ENCODE assay signal across 8 cellular contexts in genomic region chr22:29837780-29838598, GRCh38. TPM values are rescaled to one million over a fixed set of nuclear protein-coding genes. Genes with fewer than 3 reads are reported as not detected.
DNase-seq lines count a peak whose midpoint lies in the region; ATAC-seq, FAIRE-seq and TF ChIP-seq lines count a peak whose summit lies in the region.

TSS of gene ASCC2 (minus strand) at chr22:29838274. CDS start at chr22:29832325, 5,949 bp downstream.

- peak; percentile 95 for FAIRE-seq in GM12892 (lab: Jason Lieb, UNC)

- H3K27me3 ChIP-seq in heart left ventricle, result no peaks in the 10 kb centered on the region

- DNase-seq in GM12892 (ENCODE audit: insufficient read length) (peak; percentile 90), NCI-H146 (lab: John Stamatoyannopoulos, UW) (peak; percentile 97), T-helper 1 cell (peak; percentile 98 to 99 (median 99)), amniotic epithelial cell (ENCODE audit: low read depth) (peak; percentile 96), heart left ventricle (peak; percentile 99 to 100 (median 99)), pons (ENCODE audit: low spot score) (peak; percentile 97), type B pancreatic cell (ENCODE audit: extremely low spot score, unreplicated experiment) (peak; percentile 98)

- peak within 1 kb of the TSS; percentile 56 to 94 (median 80) for H3K27ac ChIP-seq in heart left ventricle

- no peaks in the 10 kb centered on the region for H3K9me3 Mint-ChIP-seq in type B pancreatic cell

- peak within 1 kb of the TSS; percentile 70 to 98 (median 88) for H3K4me3 ChIP-seq in heart left ventricle

- H3K36me3 ChIP-seq in heart left ventricle, result peaks cover 0 to 28% (median 15%) of the 10 kb centered on the region in 9 donors

- TF ChIP-seq POLR2A in GM12892 (IDR thresholded peaks at IDR 0.05; ENCODE audit: low read depth, low read length) (peak; percentile 79), heart left ventricle (IDR thresholded peaks at IDR 0.05) (peak; percentile 16 to 89)

- 0 to 1% (median 0%) methylated on average over 21 to 53 of the region's 53 CpGs for WGBS in heart left ventricle, 4 donors

- H3K4me3 Mint-ChIP-seq in type B pancreatic cell, result peak within 1 kb of the TSS; percentile 90

- H3K4me1 Mint-ChIP-seq in type B pancreatic cell (ENCODE audit: unreplicated experiment), result peaks cover 17% of the 10 kb centered on the region

- H3K4me1 ChIP-seq in heart left ventricle, result peaks cover 3 to 47% (median 23%) of the 10 kb centered on the region in 12 donors

- H3K27ac Mint-ChIP-seq in type B pancreatic cell, result peak within 1 kb of the TSS; percentile 88

- TF ChIP-seq CTCF in heart left ventricle (IDR thresholded peaks at IDR 0.05) (peak in 2 of 12 donors; percentile 9 to 13), type B pancreatic cell (conservative IDR thresholded peaks at IDR 0.05) (peak; percentile 7)

- ATAC-seq in HG02852 (IDR thresholded peaks at IDR 0.05; ENCODE audit: unreplicated experiment) (peak; percentile 96), heart left ventricle (peak; percentile 98 to 100 (median 99))

- intact Hi-C loops in heart left ventricle (cut with DNase I), result loop anchor here in 9 of 10 donors (1.0 to 10.0 kb wide), 10 partner anchors 44 to 169 kb away; partner anchors contain the start of genes MTMR3 (in 6 of the 9), UQCR10 (in 2 of the 9) and ZMAT5 (in 2 of the 9)

- H3K27me3 Mint-ChIP-seq in type B pancreatic cell, result no peaks in the 10 kb centered on the region

- no peaks in the 10 kb centered on the region for H3K9me3 ChIP-seq in heart left ventricle

- no peaks in the 10 kb centered on the region for H3K36me3 Mint-ChIP-seq in type B pancreatic cell

RNA-seq across cellular contexts. Expression of gene ASCC2, which starts in this region (rescaled TPM):
- polyA plus RNA-seq in GM12892 (2012; ENCODE audit: missing spikeins), result 32.0 TPM
- 10 to 100 TPM; 23.6 to 53.2 (median 30.4) TPM for total RNA-seq in heart left ventricle
- polyA plus RNA-seq in heart left ventricle, result 10 to 100 TPM; 41.8 to 77.1 TPM
- 47.6 and 58.4 TPM in 2 replicates for total RNA-seq in type B pancreatic cell (ENCODE audit: low replicate concordance)

Comparison
In these comparisons a context has a peak if more than half of its experiments do, and no peak if none do; other contexts are left out.
1. Peak in every context shown above with its lines: DNase-seq, ATAC-seq, H3K4me3 ChIP-seq and H3K27ac ChIP-seq.